In genomic region chr9:95784318-95784717, GRCh38 we compare ENCODE assay signal across 24 cellular contexts.
DNase-seq lines count a peak whose midpoint lies in the region; ATAC-seq, FAIRE-seq and TF ChIP-seq lines count a peak whose summit lies in the region.
"Had no signal": no experiment of that assay in that cellular context is flagged by ENCODE, and none has a peak within 500 bp of the region (broad histone marks: within the 10 kb centered on the region; RNA-seq: fewer than 3 reads in every experiment).

No MANE protein-coding gene starts in this region.

- no peaks in the 10 kb centered on the region for H3K9me3 Mint-ChIP-seq in stimulated activated naive CD8-positive, alpha-beta T cell treated with anti-CD3 and anti-CD28 coated beads, Interleukin-15, amount 100 ng/mL, for 72 hours
- H3K9me3 Mint-ChIP-seq in CD4-positive, alpha-beta memory T cell = no peaks in the 10 kb centered on the region
- H3K9me3 Mint-ChIP-seq: CD4-positive, alpha-beta T cell; HFFc6 had no signal

- H3K4me3 ChIP-seq in kidney (ENCODE audit: low read length in 2 of 2) (no peak overlapping the region), testis (peak overlapping the region; percentile 18 to 32)
- no peak overlapping the region for H3K4me3 ChIP-seq in CD4-positive, alpha-beta memory T cell (ENCODE audit: low read length in 2 of 2)
- H3K4me3 ChIP-seq: A549; BLaER1 treated with 17β-estradiol and CSF1 and Interleukin-3, amounts not matched to agents 10 nM and 100 nM; GM23248; HAP-1 had no signal

- H3K27me3 ChIP-seq in testis = no peaks in the 10 kb centered on the region
- no peaks in the 10 kb centered on the region for H3K27me3 ChIP-seq in CD4-positive, alpha-beta memory T cell (ENCODE audit: insufficient read depth, low read length)
- H3K27me3 ChIP-seq: BE2C; BLaER1 treated with 17β-estradiol and CSF1 and Interleukin-3, amounts not matched to agents 10 nM and 100 nM had no signal

- H3K4me1 ChIP-seq in kidney (ENCODE audit: control insufficient read depth in 1 of 2, insufficient read depth in 1 of 2, low read depth in 1 of 2, low read length in 2 of 2) (no peaks in the 10 kb centered on the region), testis (peaks cover 10% of the 10 kb centered on the region)
- no peaks in the 10 kb centered on the region for H3K4me1 ChIP-seq in CD4-positive, alpha-beta memory T cell (ENCODE audit: insufficient read depth, low read length)
- H3K4me1 ChIP-seq: A549, BE2C had no signal

- no peak for TF ChIP-seq CTCF in kidney (IDR thresholded peaks at IDR 0.05; ENCODE audit: borderline replicate concordance, extremely low read depth, insufficient read depth)
- no peak for TF ChIP-seq CTCF in testis (IDR thresholded peaks at IDR 0.05)

- intact Hi-C loops in kidney (cut with DNase I) (no loop called here), testis (cut with DNase I; ENCODE audit: low total_unique reads) (no loop called here)
- intact Hi-C loops in CD4-positive, alpha-beta memory T cell (cut with micrococcal nuclease) = no loop called here

- H3K27ac ChIP-seq in kidney (ENCODE audit: low read depth in 2 of 2, low read length in 2 of 2) (no peak overlapping the region), testis (no peak overlapping the region)
- H3K27ac ChIP-seq in CD4-positive, alpha-beta memory T cell (ENCODE audit: low read depth, low read length) = no peak overlapping the region
- H3K27ac ChIP-seq: A549; BLaER1 treated with 17β-estradiol and CSF1 and Interleukin-3, amounts not matched to agents 10 nM and 100 nM; GM23248 had no signal

- FAIRE-seq in kidney (lab: Jason Lieb, UNC) = no peak
- FAIRE-seq: A549, GM12891, GM18507 had no signal

- H3K4me3 Mint-ChIP-seq in stimulated activated naive CD8-positive, alpha-beta T cell treated with anti-CD3 and anti-CD28 coated beads, Interleukin-15, amount 100 ng/mL, for 72 hours = no peak overlapping the region
- no peak overlapping the region for H3K4me3 Mint-ChIP-seq in CD4-positive, alpha-beta memory T cell
- H3K4me3 Mint-ChIP-seq: CD14-positive monocyte; CD4-positive, alpha-beta T cell; HFFc6 had no signal

- no peak overlapping the region for H3K9ac ChIP-seq in kidney (ENCODE audit: low read length in 2 of 2)
- H3K9ac ChIP-seq: BLaER1 treated with 17β-estradiol and CSF1 and Interleukin-3, amounts not matched to agents 10 nM and 100 nM; GM23248 had no signal

- POLR2A ChIA-PET in CD4-positive, alpha-beta memory T cell (lab: Charles Lee; ENCODE audit: partially characterized antibody) = no interaction called here

- CTCF ChIA-PET in CD4-positive, alpha-beta memory T cell (lab: Charles Lee; ENCODE audit: partially characterized antibody) = no interaction called here

- H3K27me3 Mint-ChIP-seq in stimulated activated naive CD8-positive, alpha-beta T cell treated with anti-CD3 and anti-CD28 coated beads, Interleukin-15, amount 100 ng/mL, for 72 hours = peaks cover 6% of the 10 kb centered on the region
- H3K27me3 Mint-ChIP-seq in CD4-positive, alpha-beta memory T cell = peaks cover 1% of the 10 kb centered on the region in 2 donors
- H3K27me3 Mint-ChIP-seq: CD4-positive, alpha-beta T cell had no signal

- H3K36me3 ChIP-seq in kidney (ENCODE audit: control insufficient read depth in 1 of 2, insufficient read depth in 2 of 2, low read length in 2 of 2) = no peaks in the 10 kb centered on the region
- no peaks in the 10 kb centered on the region for H3K36me3 ChIP-seq in testis (ENCODE audit: low read depth, missing control alignments)
- no peaks in the 10 kb centered on the region for H3K36me3 ChIP-seq in CD4-positive, alpha-beta memory T cell (ENCODE audit: insufficient read depth, low read length)
- H3K36me3 ChIP-seq: BE2C; BLaER1 treated with 17β-estradiol and CSF1 and Interleukin-3, amounts not matched to agents 10 nM and 100 nM; HAP-1 had no signal

- 76 to 82% methylated on average over 22 to 31 of the region's 31 CpGs for WGBS in testis, 2 donors

- no peak for DNase-seq in stimulated activated naive CD8-positive, alpha-beta T cell treated with anti-CD3 and anti-CD28 coated beads, Interleukin-15, amount 100 ng/mL, for 72 hours
- no peak for DNase-seq in stimulated activated naive CD8-positive, alpha-beta T cell treated with anti-CD3 and anti-CD28 coated beads, Interleukin-15, Interleukin-2, amounts not matched to agents 100 U/mL and 50 U/mL, for 24 hours
- DNase-seq in kidney (peak; percentile 77), testis (no peak)
- DNase-seq in CD4-positive, alpha-beta memory T cell = no peak
- DNase-seq: 8988T; AML-193; BE2C; Calu3; CD4-positive, alpha-beta T cell; COR-L47; DMS53; DMS79 treated with DMSO at 0.1 percent for 48 hours; GF-D8; GM23248; HFFc6 had no signal

- H3K4me1 Mint-ChIP-seq in stimulated activated naive CD8-positive, alpha-beta T cell treated with anti-CD3 and anti-CD28 coated beads, Interleukin-15, amount 100 ng/mL, for 72 hours = peaks cover 12% of the 10 kb centered on the region
- no peaks in the 10 kb centered on the region for H3K4me1 Mint-ChIP-seq in CD4-positive, alpha-beta memory T cell
- H3K4me1 Mint-ChIP-seq: CD14-positive monocyte had no signal

- no peak overlapping the region for H3K27ac Mint-ChIP-seq in stimulated activated naive CD8-positive, alpha-beta T cell treated with anti-CD3 and anti-CD28 coated beads, Interleukin-15, amount 100 ng/mL, for 72 hours
- H3K27ac Mint-ChIP-seq in CD4-positive, alpha-beta memory T cell = no peak overlapping the region
- H3K27ac Mint-ChIP-seq: CD14-positive monocyte; CD4-positive, alpha-beta T cell; HFFc6 had no signal

- TF ChIP-seq POLR2A in testis (IDR thresholded peaks at IDR 0.05) = no peak

- no peaks in the 10 kb centered on the region for H3K36me3 Mint-ChIP-seq in CD4-positive, alpha-beta memory T cell
- H3K36me3 Mint-ChIP-seq: CD14-positive monocyte had no signal

- peak; percentile 45 for ATAC-seq in stimulated activated naive CD8-positive, alpha-beta T cell treated with anti-CD3 and anti-CD28 coated beads, Interleukin-15, amount 100 ng/mL, for 72 hours
- no peak for ATAC-seq in stimulated activated naive CD8-positive, alpha-beta T cell treated with anti-CD3 and anti-CD28 coated beads, Interleukin-15, Interleukin-2, amounts not matched to agents 100 U/mL and 50 U/mL, for 24 hours
- ATAC-seq in GM21367 (IDR thresholded peaks at IDR 0.05; ENCODE audit: unreplicated experiment) = no peak
- no peak for ATAC-seq in HG03469 (IDR thresholded peaks at IDR 0.05; ENCODE audit: unreplicated experiment)
- ATAC-seq: A549 had no signal

- H3K9me3 ChIP-seq in kidney (ENCODE audit: control insufficient read depth in 1 of 2, low read length in 2 of 2) = no peaks in the 10 kb centered on the region
- no peaks in the 10 kb centered on the region for H3K9me3 ChIP-seq in testis
- H3K9me3 ChIP-seq in CD4-positive, alpha-beta memory T cell (ENCODE audit: control insufficient read depth in 1 of 2, low read length in 2 of 2) = no peaks in the 10 kb centered on the region
- H3K9me3 ChIP-seq: A549, BE2C, HAP-1 had no signal

Comparison
In these comparisons a context has a peak if more than half of its experiments do, and no peak if none do; other contexts are left out.
1. H3K4me3 ChIP-seq: peak in testis (2 of 2); none in kidney (0 of 2) and CD4-positive, alpha-beta memory T cell (0 of 2).